Comparison of ENCODE assay signal across 12 cellular contexts in the genomic region with DNA sequence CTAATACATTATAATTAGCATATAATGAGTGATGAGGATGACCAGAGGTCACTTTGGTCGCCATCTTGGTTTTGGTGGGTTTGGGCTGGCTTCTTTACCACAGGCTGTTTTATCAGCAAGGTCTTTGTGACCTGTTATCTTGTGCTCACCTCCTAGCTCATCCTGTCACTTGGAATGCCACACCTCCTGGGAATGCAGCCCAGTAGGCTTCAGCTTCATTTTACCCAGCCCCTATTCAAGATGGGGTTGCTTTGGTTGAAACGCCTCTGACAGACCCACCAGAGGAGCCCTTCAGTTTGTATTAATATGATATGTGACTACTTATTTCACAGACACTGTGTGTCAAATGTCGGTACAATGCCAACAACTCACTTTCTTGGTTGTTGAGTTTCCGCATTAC. TPM values are rescaled to one million over a fixed set of nuclear protein-coding genes. Genes with fewer than 3 reads are reported as not detected.
"Had no signal": no experiment of that assay in that cellular context is flagged by ENCODE, and none has a peak within 500 bp of the region (broad histone marks: within the 10 kb centered on the region; RNA-seq: fewer than 3 reads in every experiment).

No MANE protein-coding gene starts in this region.

- H3K27ac Mint-ChIP-seq: GM23338, H9, HFFc6 had no signal

- H2AFZ ChIP-seq: GM23248, GM23338 had no signal

- H3K4me2 ChIP-seq: GM23338 had no signal

- H3K36me3 ChIP-seq: HAP-1 had no signal

- FAIRE-seq: H1, H54 had no signal

- ATAC-seq: GM23338, HCT116 had no signal

- H3K4me3 Mint-ChIP-seq: GM23338, H9, HFFc6 had no signal

- H3K4me3 ChIP-seq: GM23248, GM23338, HAP-1 had no signal

- H3K9me3 Mint-ChIP-seq: HFFc6 had no signal

- H3K4me1 Mint-ChIP-seq: GM23338, H9 had no signal

- H3K27ac ChIP-seq: GM23248 had no signal

- DNase-seq: GM23248, GOT3, H7, H9, HCEC 1CT, HFFc6 had no signal

- H3K9me3 ChIP-seq: HAP-1 had no signal

- H3K9ac ChIP-seq: GM23248 had no signal

RNA-seq across cellular contexts. Expression of gene FOLR3, which starts 20.2 kb away (rescaled TPM):
- total RNA-seq: GM23338, H1, H4, H7, H9 had no signal
- polyA plus RNA-seq: GM23338, H1 had no signal

RNA-seq across cellular contexts. Expression of gene FOLR1, which starts 36.2 kb away (rescaled TPM):
- total RNA-seq: GM23248, GM23338, H1 had no signal

RNA-seq across cellular contexts. Expression of gene TOMT, which starts 50.0 kb away (rescaled TPM):
- total RNA-seq: GM23248, GM23338, H1, H4, H9, HFFc6 had no signal
- polyA plus RNA-seq: GM23248, GM23338 had no signal
